Comparison of ENCODE assay signal across 8 cellular contexts in genomic region chrX:54182864-54183613, GRCh38. TPM values are rescaled to one million over a fixed set of nuclear protein-coding genes. Genes with fewer than 3 reads are reported as not detected.
DNase-seq lines count a peak whose midpoint lies in the region; ATAC-seq and TF ChIP-seq lines count a peak whose summit lies in the region.

TSS of gene FAM120C (minus strand) at chrX:54183254. CDS start at chrX:54183198, 56 bp downstream.

- no peaks in the 10 kb centered on the region for H3K27me3 Mint-ChIP-seq in progenitor cell of endocrine pancreas

- peak within 1 kb of the TSS; percentile 78 for H3K4me3 Mint-ChIP-seq in progenitor cell of endocrine pancreas (ENCODE audit: low read depth)

- TF ChIP-seq CTCF in left ventricle myocardium inferior (IDR thresholded peaks at IDR 0.05; ENCODE audit: borderline replicate concordance) (no peak), progenitor cell of endocrine pancreas (IDR thresholded peaks at IDR 0.05; ENCODE audit: unreplicated experiment) (no peak), upper lobe of right lung (IDR thresholded peaks at IDR 0.05) (no peak)

- peaks cover 43% of the 10 kb centered on the region for H3K4me1 ChIP-seq in left ventricle myocardium inferior
- peaks cover 11% of the 10 kb centered on the region for H3K4me1 ChIP-seq in upper lobe of right lung

- H3K27me3 ChIP-seq in left ventricle myocardium inferior (ENCODE audit: low read depth): no peaks in the 10 kb centered on the region
- no peaks in the 10 kb centered on the region for H3K27me3 ChIP-seq in upper lobe of right lung

- peak within 1 kb of the TSS; percentile 82 for H3K27ac Mint-ChIP-seq in progenitor cell of endocrine pancreas

- peak; percentile 37 for ATAC-seq in HG02610 (IDR thresholded peaks at IDR 0.05; ENCODE audit: unreplicated experiment)
- peak; percentile 95 for ATAC-seq in upper lobe of right lung

- H3K27ac ChIP-seq in left ventricle myocardium inferior (replicated peaks) (peak within 1 kb of the TSS; percentile 93), upper lobe of right lung (peak within 1 kb of the TSS; percentile 88)

- peaks cover 27% of the 10 kb centered on the region for H3K4me1 Mint-ChIP-seq in progenitor cell of endocrine pancreas (ENCODE audit: low read depth)

- H3K36me3 ChIP-seq in left ventricle myocardium inferior (no peaks in the 10 kb centered on the region), upper lobe of right lung (no peaks in the 10 kb centered on the region)

- DNase-seq in NCI-H1436 (lab: John Stamatoyannopoulos, UW) (peak; percentile 80), T-helper 1 cell (peak; percentile 26 to 82 (median 50)), amniotic epithelial cell (ENCODE audit: low read depth) (peak; percentile 64), left ventricle myocardium inferior (peak; percentile 71), progenitor cell of endocrine pancreas (ENCODE audit: low spot score, unreplicated experiment) (peak; percentile 34), upper lobe of right lung (peak; percentile 86)

- H3K36me3 Mint-ChIP-seq in progenitor cell of endocrine pancreas (ENCODE audit: insufficient read depth): no peaks in the 10 kb centered on the region

- peaks cover 4% of the 10 kb centered on the region for H3K9me3 Mint-ChIP-seq in progenitor cell of endocrine pancreas (ENCODE audit: low read depth)

- H3K9me3 ChIP-seq in left ventricle myocardium inferior (replicated peaks) (no peaks in the 10 kb centered on the region), upper lobe of right lung (no peaks in the 10 kb centered on the region)

- H3K4me3 ChIP-seq in GM08714 (ENCODE audit: low read length) (peak within 1 kb of the TSS; percentile 89), left ventricle myocardium inferior (peak within 1 kb of the TSS; percentile 85), upper lobe of right lung (peak within 1 kb of the TSS; percentile 71)

- intact Hi-C loops in left ventricle myocardium inferior (cut with micrococcal nuclease): no loop called here
- intact Hi-C loops in upper lobe of right lung (cut with DNase I): no loop called here

RNA-seq across cellular contexts. Expression of gene FAM120C, which starts in this region (rescaled TPM):
- 6.0 TPM for total RNA-seq in left ventricle myocardium inferior
- 12.4 and 14.0 TPM in 2 replicates for total RNA-seq in progenitor cell of endocrine pancreas
- 10.4 TPM for total RNA-seq in upper lobe of right lung

Comparison
In these comparisons a context has a peak if more than half of its experiments do, and no peak if none do; other contexts are left out.
1. Peak in every context shown above with its lines: DNase-seq, ATAC-seq, H3K4me3 ChIP-seq and H3K27ac ChIP-seq.
2. DNase-seq: peak in every context shown above with its lines; median percentile 86 in upper lobe of right lung; 80 in NCI-H1436; 71 in left ventricle myocardium inferior; 64 in amniotic epithelial cell; 50 in T-helper 1 cell; 34 in progenitor cell of endocrine pancreas.